8 cellular contexts compared by ENCODE assay signal in genomic region chr12:113152835-113153814, GRCh38. TPM values are rescaled to one million over a fixed set of nuclear protein-coding genes. Genes with fewer than 3 reads are reported as not detected.
DNase-seq lines count a peak whose midpoint lies in the region; ATAC-seq lines count a peak whose summit lies in the region.

No MANE protein-coding gene starts in this region.

- peaks cover 7% of the 10 kb centered on the region for H3K27me3 Mint-ChIP-seq in T-helper 17 cell

- DNase-seq in COLO668 (lab: John Stamatoyannopoulos, UW; ENCODE audit: unreplicated experiment) (peak; percentile 93), NCI-H1092 treated with DMSO at 0.1 percent for 48 hours (lab: John Stamatoyannopoulos, UW) (peak; percentile 73), T-helper 17 cell (peak; percentile 40 to 59 (median 42)), anterior cingulate cortex (lab: John Stamatoyannopoulos, UW) (peak in 53 of 58 donors; percentile 19 to 75 (median 57)), hepatic stellate cell (ENCODE audit: low spot score) (peak; percentile 91), pulmonary artery endothelial cell (ENCODE audit: low read depth, low spot score) (peak; percentile 20)

- peaks cover 12% of the 10 kb centered on the region for H3K4me1 Mint-ChIP-seq in T-helper 17 cell

- peak; percentile 79 for ATAC-seq in GM21529 (IDR thresholded peaks at IDR 0.05; ENCODE audit: unreplicated experiment)
- ATAC-seq in T-helper 17 cell = peak; percentile 92
- ATAC-seq in HG03571 (IDR thresholded peaks at IDR 0.05; ENCODE audit: unreplicated experiment) = no peak

- peak overlapping the region; percentile 90 for H3K27ac Mint-ChIP-seq in T-helper 17 cell

- H3K36me3 Mint-ChIP-seq in T-helper 17 cell (ENCODE audit: low read depth) = no peaks in the 10 kb centered on the region

- H3K4me3 Mint-ChIP-seq in T-helper 17 cell = peak overlapping the region; percentile 86

- H3K9me3 ChIP-seq in T-helper 17 cell (ENCODE audit: control insufficient read depth, low read length, poor library complexity, severe bottlenecking) = no peaks in the 10 kb centered on the region

RNA-seq across cellular contexts. Expression of gene CFAP73, which starts 3.6 kb away (rescaled TPM):
- total RNA-seq in T-helper 17 cell (not detected), pulmonary artery endothelial cell (not detected in 2 replicates)

RNA-seq across cellular contexts. Expression of gene RASAL1, which starts 17.6 kb away (rescaled TPM):
- total RNA-seq in T-helper 17 cell = under 1 TPM; 0.15 to 0.89 TPM
- total RNA-seq in pulmonary artery endothelial cell = not detected in 2 replicates

RNA-seq across cellular contexts. Expression of gene DDX54, which starts 32.2 kb away (rescaled TPM):
- total RNA-seq in T-helper 17 cell (10 to 100 TPM; 75.9 to 92.5 TPM), pulmonary artery endothelial cell (47.5 and 49.1 TPM in 2 replicates)

RNA-seq across cellular contexts. Expression of gene RITA1, which starts 32.4 kb away (rescaled TPM):
- total RNA-seq in T-helper 17 cell (1 to 10 TPM; 5.1 to 8.6 TPM), pulmonary artery endothelial cell (22.3 and 26.1 TPM in 2 replicates)

Comparison
In these comparisons a context has a peak if more than half of its experiments do, and no peak if none do; other contexts are left out.
1. DNase-seq: peak in every context shown above with its lines; median percentile 93 in COLO668; 91 in hepatic stellate cell; 73 in NCI-H1092 treated with DMSO at 0.1 percent for 48 hours; 57 in anterior cingulate cortex; 42 in T-helper 17 cell; 20 in pulmonary artery endothelial cell.